In genomic region chr11:69674886-69675714, GRCh38 we compare ENCODE assay signal across 8 cellular contexts. TPM values are rescaled to one million over a fixed set of nuclear protein-coding genes. Genes with fewer than 3 reads are reported as not detected.
DNase-seq lines count a peak whose midpoint lies in the region; ATAC-seq, FAIRE-seq and TF ChIP-seq lines count a peak whose summit lies in the region.

A gene with protein sequence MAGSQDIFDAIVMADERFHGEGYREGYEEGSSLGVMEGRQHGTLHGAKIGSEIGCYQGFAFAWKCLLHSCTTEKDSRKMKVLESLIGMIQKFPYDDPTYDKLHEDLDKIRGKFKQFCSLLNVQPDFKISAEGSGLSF (minus strand): TSS chr11:69675353. CDS start chr11:69675239, 114 bp downstream.

- H3K4me3 ChIP-seq in kidney (ENCODE audit: low read length in 2 of 2), result peak within 1 kb of the TSS; percentile 95 to 96

- peaks cover 7 to 12% of the 10 kb centered on the region in 2 donors for H3K36me3 ChIP-seq in kidney (ENCODE audit: control insufficient read depth in 1 of 2, insufficient read depth in 2 of 2, low read length in 2 of 2)

- no peak for FAIRE-seq in kidney (lab: Jason Lieb, UNC)

- H3K4me1 ChIP-seq in kidney (ENCODE audit: control insufficient read depth in 1 of 2, insufficient read depth in 1 of 2, low read depth in 1 of 2, low read length in 2 of 2), result peaks cover 6 to 7% of the 10 kb centered on the region in 2 donors

- TF ChIP-seq CTCF in AG09319 (IDR thresholded peaks at IDR 0.05; ENCODE audit: low read depth, low read length), result no peak
- TF ChIP-seq CTCF in kidney (IDR thresholded peaks at IDR 0.05; ENCODE audit: borderline replicate concordance, extremely low read depth, insufficient read depth), result no peak

- H3K9ac ChIP-seq in kidney (ENCODE audit: low read length in 2 of 2), result peak within 1 kb of the TSS; percentile 57 to 98

- DNase-seq in AG09319 (ENCODE audit: extremely low read depth, low read depth) (peak; percentile 91), NCI-H510A treated with DMSO at 0.1 percent for 48 hours (lab: John Stamatoyannopoulos, UW) (peak; percentile 90), cerebellum (ENCODE audit: low spot score) (peak; percentile 98), kidney (peak; percentile 98)
- DNase-seq in activated CD4-positive, alpha-beta T cell treated with anti-CD3 and anti-CD28 coated beads for 24 hours (ENCODE audit: low read depth in 2 of 2), result peak; percentile 94 to 95
- peak; percentile 91 to 95 for DNase-seq in stimulated activated CD4-positive, alpha-beta T cell treated with anti-CD3 and anti-CD28 coated beads, Interleukin-15, amount 100 ng/mL, for 1 hour (ENCODE audit: low read depth in 1 of 2, low spot score in 1 of 2)

- H3K9me3 ChIP-seq in kidney (ENCODE audit: control insufficient read depth in 1 of 2, low read length in 2 of 2), result no peaks in the 10 kb centered on the region

- intact Hi-C loops in kidney (cut with DNase I), result no loop called here

- peak within 1 kb of the TSS; percentile 57 to 80 for H3K27ac ChIP-seq in kidney (ENCODE audit: low read depth in 2 of 2, low read length in 2 of 2)

- ATAC-seq in GM19035 (IDR thresholded peaks at IDR 0.05; ENCODE audit: unreplicated experiment), result peak; percentile 86
- ATAC-seq in HG03354 (IDR thresholded peaks at IDR 0.05; ENCODE audit: poor library complexity, severe bottlenecking, unreplicated experiment), result peak; percentile 87

RNA-seq across cellular contexts. Expression of the gene that starts here (rescaled TPM):
- 22.3 TPM for total RNA-seq in cerebellum
- total RNA-seq in kidney, result 21.9 TPM
- polyA plus RNA-seq in kidney (ENCODE audit: insufficient read depth, low read depth, low replicate concordance), result 14.6 TPM

Comparison
In these comparisons a context has a peak if more than half of its experiments do, and no peak if none do; other contexts are left out.
1. Peak in every context shown above with its lines: DNase-seq, ATAC-seq, H3K4me3 ChIP-seq and H3K27ac ChIP-seq.